ENCODE assay signal across 2 cellular contexts in genomic region chr15:58379454-58379853, GRCh38. TPM values are rescaled to one million over a fixed set of nuclear protein-coding genes. Genes with fewer than 3 reads are reported as not detected.
"Had no signal": no experiment of that assay in that cellular context is flagged by ENCODE, and none has a peak within 500 bp of the region (broad histone marks: within the 10 kb centered on the region; RNA-seq: fewer than 3 reads in every experiment).

No MANE protein-coding gene starts in this region.

RNA-seq across cellular contexts. Expression of gene LIPC, which starts 52.3 kb away (rescaled TPM):
- total RNA-seq: MCF 10A, NCI-H460 had no signal
